ENCODE assay signal across 8 cellular contexts in genomic region chr1:180533571-180533987, GRCh38. TPM values are rescaled to one million over a fixed set of nuclear protein-coding genes. Genes with fewer than 3 reads are reported as not detected.
A peak's percentile ranks its signal among the peaks of the same experiment; 100 is the strongest.
DNase-seq lines count a peak whose midpoint lies in the region; ATAC-seq lines count a peak whose summit lies in the region.

No MANE protein-coding gene starts in this region.

- H3K4me3 Mint-ChIP-seq in naive B cell = no peak overlapping the region

- H3K4me1 Mint-ChIP-seq in naive B cell = no peaks in the 10 kb centered on the region

- H3K36me3 Mint-ChIP-seq in naive B cell = no peaks in the 10 kb centered on the region

- ATAC-seq in naive B cell (ENCODE audit: low read depth in 2 of 2) = peak in 1 of 2 donors; percentile 70

- H3K9me3 Mint-ChIP-seq in naive B cell = no peaks in the 10 kb centered on the region

- no peak overlapping the region for H3K27ac Mint-ChIP-seq in naive B cell

- DNase-seq in NK-92 treated with Interleukin-12 subunit alpha and Interleukin-12 subunit beta, amount 100 ng/mL, for 24 hours (lab: John Stamatoyannopoulos, UW) = peak; percentile 20
- DNase-seq in NK-92 (lab: John Stamatoyannopoulos, UW; ENCODE audit: unreplicated experiment) = no peak
- DNase-seq in HUDEP-2 (lab: John Stamatoyannopoulos, UW; ENCODE audit: unreplicated experiment in 76 of 76) = peak in 52 of 76 experiments; percentile 2 to 70 (median 28)
- peak; percentile 49 for DNase-seq in NOMO-1 treated with dmso at 0.1 percent for 144 hours (lab: John Stamatoyannopoulos, UW; ENCODE audit: unreplicated experiment)
- DNase-seq in activated CD8-positive, alpha-beta memory T cell treated with anti-CD3 and anti-CD28 coated beads for 48 hours (ENCODE audit: low read depth in 2 of 3, low spot score in 2 of 3) = peak; percentile 26 to 30 (median 28)
- peak; percentile 48 for DNase-seq in epidermal melanocyte (ENCODE audit: insufficient read length, low spot score)
- peak; percentile 36 for DNase-seq in naive B cell
- peak in 5 of 6 experiments; percentile 6 to 49 (median 25) for DNase-seq in stimulated activated naive CD4-positive, alpha-beta T cell (lab: John Stamatoyannopoulos, UW)

- peaks cover 2 to 12% (median 4%) of the 10 kb centered on the region in 3 donors for H3K27me3 Mint-ChIP-seq in naive B cell

RNA-seq across cellular contexts. Expression of gene OVAAL, which starts 25.2 kb away (rescaled TPM):
- polyA plus RNA-seq in naive B cell (ENCODE audit: low read depth in 6 of 6) = not detected

RNA-seq across cellular contexts. Expression of gene ACBD6, which starts 31.2 kb away (rescaled TPM):
- 10 to 100 TPM; 27.8 to 41.2 (median 37.4) TPM for polyA plus RNA-seq in naive B cell (ENCODE audit: low read depth in 6 of 6)
